In the genomic region with DNA sequence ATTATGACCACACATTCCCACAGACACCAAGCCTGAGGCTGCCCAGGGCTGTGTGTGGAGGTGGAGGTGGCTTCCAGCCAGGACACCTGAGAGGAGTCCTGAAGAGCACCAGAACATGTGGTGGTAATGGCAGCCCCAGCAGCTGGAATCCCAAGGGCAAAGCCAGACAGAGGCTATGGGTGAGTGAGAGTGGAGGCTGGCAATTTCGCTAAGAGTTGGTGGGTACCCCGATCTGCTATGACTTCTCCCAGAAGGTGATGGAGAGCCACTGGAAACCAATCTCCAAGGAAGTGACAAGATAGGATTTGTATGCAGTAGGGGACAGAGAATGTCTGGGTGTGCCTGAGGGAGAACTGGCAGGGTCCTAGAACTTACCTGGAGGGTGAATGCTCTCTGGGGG, we compare ENCODE assay signal across 16 cellular contexts.
DNase-seq lines count a peak whose midpoint lies in the region; ATAC-seq and TF ChIP-seq lines count a peak whose summit lies in the region.
"Had no signal": no experiment of that assay in that cellular context is flagged by ENCODE, and none has a peak within 500 bp of the region (broad histone marks: within the 10 kb centered on the region; RNA-seq: fewer than 3 reads in every experiment).

No MANE protein-coding gene starts in this region.

- POLR2A ChIA-PET in HEK293T (lab: Yijun Ruan, JAX): no interaction called here

- H3K36me3 Mint-ChIP-seq in activated naive CD8-positive, alpha-beta T cell treated with anti-CD3 and anti-CD28 coated beads for 36 hours: peaks cover 11% of the 10 kb centered on the region
- H3K36me3 Mint-ChIP-seq in memory B cell (peaks cover 37% of the 10 kb centered on the region), CD14-positive monocyte (peaks cover 81 to 93% of the 10 kb centered on the region in 2 donors)

- intact Hi-C loops in CD14-positive monocyte (cut with micrococcal nuclease): no loop called here

- CTCF ChIA-PET in HEK293T (lab: Yijun Ruan, JAX): no interaction called here

- no peaks in the 10 kb centered on the region for H3K27me3 Mint-ChIP-seq in activated naive CD8-positive, alpha-beta T cell treated with anti-CD3 and anti-CD28 coated beads for 36 hours
- H3K27me3 Mint-ChIP-seq in memory B cell (no peaks in the 10 kb centered on the region), CD14-positive monocyte (ENCODE audit: low read depth in 3 of 3) (no peaks in the 10 kb centered on the region)
- H3K27me3 Mint-ChIP-seq in stimulated activated naive CD8-positive, alpha-beta T cell treated with anti-CD3 and anti-CD28 coated beads, Interleukin-15, amount 100 ng/mL, for 72 hours: no peaks in the 10 kb centered on the region
- H3K27me3 Mint-ChIP-seq: CD4-positive, alpha-beta memory T cell had no signal

- DNase-seq in HEK293T (ENCODE audit: extremely low spot score) (peak; percentile 4), memory B cell (ENCODE audit: low spot score in 2 of 2) (no peak), CD14-positive monocyte (ENCODE audit: low spot score) (no peak)
- no peak for DNase-seq in activated naive CD8-positive, alpha-beta T cell treated with anti-CD3 and anti-CD28 coated beads for 36 hours
- no peak for DNase-seq in stimulated activated naive CD8-positive, alpha-beta T cell treated with anti-CD3 and anti-CD28 coated beads, Interleukin-15, amount 100 ng/mL, for 72 hours
- DNase-seq: CD4-positive, alpha-beta memory T cell; DMS79; GOT3; NCI-H1436; NCI-H2029; NCI-H2171; NCI-H774; Right ventricle myocardium superior had no signal

- no peaks in the 10 kb centered on the region for H3K9me3 Mint-ChIP-seq in activated naive CD8-positive, alpha-beta T cell treated with anti-CD3 and anti-CD28 coated beads for 36 hours
- H3K9me3 Mint-ChIP-seq in memory B cell (peaks cover 1% of the 10 kb centered on the region), CD14-positive monocyte (no peaks in the 10 kb centered on the region)
- H3K9me3 Mint-ChIP-seq in stimulated activated naive CD8-positive, alpha-beta T cell treated with anti-CD3 and anti-CD28 coated beads, Interleukin-15, amount 100 ng/mL, for 72 hours: no peaks in the 10 kb centered on the region
- H3K9me3 Mint-ChIP-seq: CD4-positive, alpha-beta memory T cell had no signal

- ATAC-seq in memory B cell (ENCODE audit: low read depth) (no peak), GM21515 (IDR thresholded peaks at IDR 0.05; ENCODE audit: unreplicated experiment) (no peak), GM21576 (IDR thresholded peaks at IDR 0.05; ENCODE audit: unreplicated experiment) (no peak), HG03354 (IDR thresholded peaks at IDR 0.05; ENCODE audit: poor library complexity, severe bottlenecking, unreplicated experiment) (no peak)
- ATAC-seq in stimulated activated naive CD8-positive, alpha-beta T cell treated with anti-CD3 and anti-CD28 coated beads, Interleukin-15, amount 100 ng/mL, for 72 hours: no peak

- TF ChIP-seq CTCF in CD14-positive monocyte (IDR thresholded peaks at IDR 0.05): no peak

- H3K27ac Mint-ChIP-seq in activated naive CD8-positive, alpha-beta T cell treated with anti-CD3 and anti-CD28 coated beads for 36 hours: peak overlapping the region; percentile 28
- H3K27ac Mint-ChIP-seq in memory B cell (peak overlapping the region; percentile 98), CD14-positive monocyte (peak overlapping the region in 1 of 7 donors; percentile 88)
- H3K27ac Mint-ChIP-seq in stimulated activated naive CD8-positive, alpha-beta T cell treated with anti-CD3 and anti-CD28 coated beads, Interleukin-15, amount 100 ng/mL, for 72 hours: peak overlapping the region; percentile 17 to 93

- no peak overlapping the region for H3K4me3 Mint-ChIP-seq in activated naive CD8-positive, alpha-beta T cell treated with anti-CD3 and anti-CD28 coated beads for 36 hours
- H3K4me3 Mint-ChIP-seq in memory B cell (peak overlapping the region; percentile 75), CD14-positive monocyte (no peak overlapping the region)
- no peak overlapping the region for H3K4me3 Mint-ChIP-seq in stimulated activated naive CD8-positive, alpha-beta T cell treated with anti-CD3 and anti-CD28 coated beads, Interleukin-15, amount 100 ng/mL, for 72 hours
- H3K4me3 Mint-ChIP-seq: CD4-positive, alpha-beta memory T cell had no signal

- no peaks in the 10 kb centered on the region for H3K4me1 Mint-ChIP-seq in activated naive CD8-positive, alpha-beta T cell treated with anti-CD3 and anti-CD28 coated beads for 36 hours
- H3K4me1 Mint-ChIP-seq in memory B cell (peaks cover 41% of the 10 kb centered on the region), CD14-positive monocyte (peaks cover 3% of the 10 kb centered on the region)
- no peaks in the 10 kb centered on the region for H3K4me1 Mint-ChIP-seq in stimulated activated naive CD8-positive, alpha-beta T cell treated with anti-CD3 and anti-CD28 coated beads, Interleukin-15, amount 100 ng/mL, for 72 hours
- H3K4me1 Mint-ChIP-seq: CD4-positive, alpha-beta memory T cell had no signal

TF ChIP-seq in HEK293T, 16 proteins besides CTCF, POLR2A, EP300 and RAD21:
- TF ChIP-seq FOXK2 (IDR thresholded peaks at IDR 0.05) (no peak), SP1 (IDR thresholded peaks at IDR 0.05) (no peak), LEF1 (IDR thresholded peaks at IDR 0.05; ENCODE audit: borderline replicate concordance) (no peak)
